Comparison of ENCODE assay signal across 9 cellular contexts in genomic region chr6:137767931-137768690, GRCh38.
A peak's percentile ranks its signal among the peaks of the same experiment; 100 is the strongest.
DNase-seq lines count a peak whose midpoint lies in the region; ATAC-seq and TF ChIP-seq lines count a peak whose summit lies in the region.
"Had no signal": no experiment of that assay in that cellular context is flagged by ENCODE, and none has a peak within 500 bp of the region (broad histone marks: within the 10 kb centered on the region; RNA-seq: fewer than 3 reads in every experiment).

No MANE protein-coding gene starts in this region.

- CTCF ChIA-PET in SK-N-SH (lab: Yijun Ruan, JAX), result no interaction called here

- peaks cover 15% of the 10 kb centered on the region for H3K27me3 Mint-ChIP-seq in dendritic cell treated with granulocyte-macrophage colony-stimulating factor and Interleukin-4, amounts not matched to agents 40 ng/mL and 50 ng/mL, for 4 days
- peaks cover 4% of the 10 kb centered on the region for H3K27me3 Mint-ChIP-seq in nephron progenitor cell (ENCODE audit: low read depth, poor library complexity)
- H3K27me3 Mint-ChIP-seq: brain had no signal

- no peak overlapping the region for H3K4me3 Mint-ChIP-seq in dendritic cell treated with granulocyte-macrophage colony-stimulating factor and Interleukin-4, amounts not matched to agents 40 ng/mL and 50 ng/mL, for 4 days
- H3K4me3 Mint-ChIP-seq in nephron progenitor cell, result no peak overlapping the region
- H3K4me3 Mint-ChIP-seq: brain had no signal

- H2AFZ ChIP-seq in SK-N-SH (ENCODE audit: low read depth), result no peak overlapping the region

- no peak for TF ChIP-seq CTCF in psoas muscle (IDR thresholded peaks at IDR 0.05)
- no peak for TF ChIP-seq CTCF in nephron progenitor cell (IDR thresholded peaks at IDR 0.05)
- TF ChIP-seq CTCF in SK-N-SH (IDR thresholded peaks at IDR 0.05), result no peak

- no peak for TF ChIP-seq RAD21 in SK-N-SH (IDR thresholded peaks at IDR 0.05; ENCODE audit: low read length)

- no peak overlapping the region for H3K4me2 ChIP-seq in SK-N-SH

- peak overlapping the region; percentile 38 for H3K27ac Mint-ChIP-seq in dendritic cell treated with granulocyte-macrophage colony-stimulating factor and Interleukin-4, amounts not matched to agents 40 ng/mL and 50 ng/mL, for 4 days
- H3K27ac Mint-ChIP-seq in nephron progenitor cell, result no peak overlapping the region
- H3K27ac Mint-ChIP-seq: brain had no signal

- H3K9me2 ChIP-seq in SK-N-SH, result no peaks in the 10 kb centered on the region

- ATAC-seq in GM21526 (IDR thresholded peaks at IDR 0.05; ENCODE audit: low FRiP score, unreplicated experiment), result peak; percentile 81
- no peak for ATAC-seq in psoas muscle

- no peak overlapping the region for H3K4me3 ChIP-seq in psoas muscle
- no peak overlapping the region for H3K4me3 ChIP-seq in SK-N-SH (ENCODE audit: low read depth in 2 of 2, low read length in 1 of 2)

- no peaks in the 10 kb centered on the region for H3K79me2 ChIP-seq in SK-N-SH (ENCODE audit: insufficient read depth)

- no peaks in the 10 kb centered on the region for H3K9me3 ChIP-seq in KOPT-K1 (ENCODE audit: insufficient read depth, low read length, poor library complexity, severe bottlenecking)
- H3K9me3 ChIP-seq in psoas muscle, result no peaks in the 10 kb centered on the region
- H3K9me3 ChIP-seq in SK-N-SH, result no peaks in the 10 kb centered on the region

- H3K36me3 ChIP-seq in KOPT-K1 (ENCODE audit: insufficient read depth, low read length) (no peaks in the 10 kb centered on the region), psoas muscle (ENCODE audit: insufficient read depth in 1 of 2, low read depth in 1 of 2) (no peaks in the 10 kb centered on the region), SK-N-SH (replicated peaks in 1 of 2; ENCODE audit: control insufficient read depth in 1 of 2, insufficient read depth in 2 of 2, low read length in 1 of 2) (no peaks in the 10 kb centered on the region)

- H3K36me3 Mint-ChIP-seq in dendritic cell treated with granulocyte-macrophage colony-stimulating factor and Interleukin-4, amounts not matched to agents 40 ng/mL and 50 ng/mL, for 4 days (ENCODE audit: low read depth), result no peaks in the 10 kb centered on the region
- H3K36me3 Mint-ChIP-seq in nephron progenitor cell (ENCODE audit: low read depth), result no peaks in the 10 kb centered on the region
- H3K36me3 Mint-ChIP-seq: brain had no signal

- POLR2A ChIA-PET in SK-N-SH (lab: Yijun Ruan, JAX), result no interaction called here

- H3K4me1 Mint-ChIP-seq in dendritic cell treated with granulocyte-macrophage colony-stimulating factor and Interleukin-4, amounts not matched to agents 40 ng/mL and 50 ng/mL, for 4 days (ENCODE audit: low read depth), result peaks cover 31% of the 10 kb centered on the region
- peaks cover 10% of the 10 kb centered on the region for H3K4me1 Mint-ChIP-seq in nephron progenitor cell
- H3K4me1 Mint-ChIP-seq: brain had no signal

- H3K27me3 ChIP-seq in psoas muscle (ENCODE audit: insufficient read depth in 3 of 3, low read length in 2 of 3), result no peaks in the 10 kb centered on the region
- no peaks in the 10 kb centered on the region for H3K27me3 ChIP-seq in SK-N-SH (ENCODE audit: insufficient read depth)

- intact Hi-C loops in dendritic cell treated with granulocyte-macrophage colony-stimulating factor and Interleukin-4, amounts not matched to agents 40 ng/mL and 50 ng/mL, for 4 days (cut with micrococcal nuclease), result no loop called here
- intact Hi-C loops in psoas muscle (cut with DNase I), result no loop called here

- no peak for TF ChIP-seq EP300 in SK-N-SH (IDR thresholded peaks at IDR 0.05; ENCODE audit: borderline replicate concordance in 1 of 2, low read depth in 1 of 2, low read length in 1 of 2)

- H3K9me3 Mint-ChIP-seq in dendritic cell treated with granulocyte-macrophage colony-stimulating factor and Interleukin-4, amounts not matched to agents 40 ng/mL and 50 ng/mL, for 4 days, result no peaks in the 10 kb centered on the region
- H3K9me3 Mint-ChIP-seq in nephron progenitor cell, result no peaks in the 10 kb centered on the region

- peak; percentile 24 for DNase-seq in ELR (ENCODE audit: low read depth)
- no peak for DNase-seq in psoas muscle
- no peak for DNase-seq in cerebellum (ENCODE audit: low spot score)
- no peak for DNase-seq in nephron progenitor cell
- DNase-seq in SK-N-SH, result no peak

- H3K27ac ChIP-seq in KOPT-K1 (ENCODE audit: low read depth, low read length, poor library complexity, severe bottlenecking) (peak overlapping the region; percentile 76), psoas muscle (no peak overlapping the region), SK-N-SH (ENCODE audit: low read depth in 2 of 2, low read length in 1 of 2) (no peak overlapping the region)

- H3K4me1 ChIP-seq in psoas muscle (no peaks in the 10 kb centered on the region), SK-N-SH (ENCODE audit: control insufficient read depth in 1 of 2, insufficient read depth in 2 of 2, low read depth in 1 of 2, low read length in 1 of 2) (no peaks in the 10 kb centered on the region)

- no peaks in the 10 kb centered on the region for H4K20me1 ChIP-seq in SK-N-SH (ENCODE audit: insufficient read depth)

- no peaks in the 10 kb centered on the region for H3F3A ChIP-seq in SK-N-SH (replicated peaks; ENCODE audit: insufficient read depth)

- 50 to 56% (median 53%) methylated on average over 5 of the region's 5 CpGs for WGBS in psoas muscle, 3 donors
- WGBS in SK-N-SH (ENCODE audit: low lambda C conversion rate), result 3% methylated on average over 5 of the region's 5 CpGs

- no peak overlapping the region for H3K9ac ChIP-seq in SK-N-SH

TF ChIP-seq in SK-N-SH, 30 proteins besides CTCF, POLR2A, EP300 and RAD21 (continues in another document):
- TF ChIP-seq YY1 (IDR thresholded peaks at IDR 0.05; ENCODE audit: low read depth), result no peak
- TF ChIP-seq RXRA (IDR thresholded peaks at IDR 0.05; ENCODE audit: borderline replicate concordance, low read depth), result no peak
- no peak for TF ChIP-seq JUND (IDR thresholded peaks at IDR 0.05)
- no peak for TF ChIP-seq TAF1 (IDR thresholded peaks at IDR 0.05; ENCODE audit: borderline replicate concordance, low read depth, low read length)
- TF ChIP-seq POLR2AphosphoS5 (IDR thresholded peaks at IDR 0.05; ENCODE audit: low read depth, low read length), result no peak
- TF ChIP-seq, protein P1, sequence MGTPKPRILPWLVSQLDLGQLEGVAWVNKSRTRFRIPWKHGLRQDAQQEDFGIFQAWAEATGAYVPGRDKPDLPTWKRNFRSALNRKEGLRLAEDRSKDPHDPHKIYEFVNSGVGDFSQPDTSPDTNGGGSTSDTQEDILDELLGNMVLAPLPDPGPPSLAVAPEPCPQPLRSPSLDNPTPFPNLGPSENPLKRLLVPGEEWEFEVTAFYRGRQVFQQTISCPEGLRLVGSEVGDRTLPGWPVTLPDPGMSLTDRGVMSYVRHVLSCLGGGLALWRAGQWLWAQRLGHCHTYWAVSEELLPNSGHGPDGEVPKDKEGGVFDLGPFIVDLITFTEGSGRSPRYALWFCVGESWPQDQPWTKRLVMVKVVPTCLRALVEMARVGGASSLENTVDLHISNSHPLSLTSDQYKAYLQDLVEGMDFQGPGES (IDR thresholded peaks at IDR 0.05; ENCODE audit: low read depth, low read length), result no peak
- no peak for TF ChIP-seq FOXJ3 (CRISPR knock-in tag; IDR thresholded peaks at IDR 0.05)
- TF ChIP-seq, protein P2, sequence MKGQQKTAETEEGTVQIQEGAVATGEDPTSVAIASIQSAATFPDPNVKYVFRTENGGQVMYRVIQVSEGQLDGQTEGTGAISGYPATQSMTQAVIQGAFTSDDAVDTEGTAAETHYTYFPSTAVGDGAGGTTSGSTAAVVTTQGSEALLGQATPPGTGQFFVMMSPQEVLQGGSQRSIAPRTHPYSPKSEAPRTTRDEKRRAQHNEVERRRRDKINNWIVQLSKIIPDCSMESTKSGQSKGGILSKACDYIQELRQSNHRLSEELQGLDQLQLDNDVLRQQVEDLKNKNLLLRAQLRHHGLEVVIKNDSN (IDR thresholded peaks at IDR 0.05; ENCODE audit: borderline replicate concordance, low read depth), result no peak
- TF ChIP-seq, protein P3, sequence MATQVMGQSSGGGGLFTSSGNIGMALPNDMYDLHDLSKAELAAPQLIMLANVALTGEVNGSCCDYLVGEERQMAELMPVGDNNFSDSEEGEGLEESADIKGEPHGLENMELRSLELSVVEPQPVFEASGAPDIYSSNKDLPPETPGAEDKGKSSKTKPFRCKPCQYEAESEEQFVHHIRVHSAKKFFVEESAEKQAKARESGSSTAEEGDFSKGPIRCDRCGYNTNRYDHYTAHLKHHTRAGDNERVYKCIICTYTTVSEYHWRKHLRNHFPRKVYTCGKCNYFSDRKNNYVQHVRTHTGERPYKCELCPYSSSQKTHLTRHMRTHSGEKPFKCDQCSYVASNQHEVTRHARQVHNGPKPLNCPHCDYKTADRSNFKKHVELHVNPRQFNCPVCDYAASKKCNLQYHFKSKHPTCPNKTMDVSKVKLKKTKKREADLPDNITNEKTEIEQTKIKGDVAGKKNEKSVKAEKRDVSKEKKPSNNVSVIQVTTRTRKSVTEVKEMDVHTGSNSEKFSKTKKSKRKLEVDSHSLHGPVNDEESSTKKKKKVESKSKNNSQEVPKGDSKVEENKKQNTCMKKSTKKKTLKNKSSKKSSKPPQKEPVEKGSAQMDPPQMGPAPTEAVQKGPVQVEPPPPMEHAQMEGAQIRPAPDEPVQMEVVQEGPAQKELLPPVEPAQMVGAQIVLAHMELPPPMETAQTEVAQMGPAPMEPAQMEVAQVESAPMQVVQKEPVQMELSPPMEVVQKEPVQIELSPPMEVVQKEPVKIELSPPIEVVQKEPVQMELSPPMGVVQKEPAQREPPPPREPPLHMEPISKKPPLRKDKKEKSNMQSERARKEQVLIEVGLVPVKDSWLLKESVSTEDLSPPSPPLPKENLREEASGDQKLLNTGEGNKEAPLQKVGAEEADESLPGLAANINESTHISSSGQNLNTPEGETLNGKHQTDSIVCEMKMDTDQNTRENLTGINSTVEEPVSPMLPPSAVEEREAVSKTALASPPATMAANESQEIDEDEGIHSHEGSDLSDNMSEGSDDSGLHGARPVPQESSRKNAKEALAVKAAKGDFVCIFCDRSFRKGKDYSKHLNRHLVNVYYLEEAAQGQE (IDR thresholded peaks at IDR 0.05; ENCODE audit: low read depth, low read length), result no peak
- no peak for TF ChIP-seq SIN3A (IDR thresholded peaks at IDR 0.05; ENCODE audit: borderline replicate concordance, low read depth, low read length)
- TF ChIP-seq TCF12 (IDR thresholded peaks at IDR 0.05), result no peak
